ENCODE assay signal across 13 cellular contexts in genomic region chr4:103092245-103092644, GRCh38. TPM values are rescaled to one million over a fixed set of nuclear protein-coding genes. Genes with fewer than 3 reads are reported as not detected.
DNase-seq lines count a peak whose midpoint lies in the region; ATAC-seq and TF ChIP-seq lines count a peak whose summit lies in the region.
"Had no signal": no experiment of that assay in that cellular context is flagged by ENCODE, and none has a peak within 500 bp of the region (broad histone marks: within the 10 kb centered on the region; RNA-seq: fewer than 3 reads in every experiment).

No MANE protein-coding gene starts in this region.

- POLR2A ChIA-PET in activated CD4-positive, alpha-beta T cell treated with anti-CD3 and anti-CD28 coated beads, Interleukin-2, amount 10 ng/mL, durations not matched to agents 7 days and 5 days (lab: Charles Lee): no interaction called here
- POLR2A ChIA-PET in activated CD8-positive, alpha-beta T cell treated with anti-CD3 and anti-CD28 coated beads, Interleukin-2, amount 10 ng/mL, durations not matched to agents 7 days and 5 days (lab: Charles Lee): interaction anchor here (1.3 kb wide), 1 partner anchor 264 kb away, joined by 4 read pairs; no protein-coding TSS in a partner anchor

- peak overlapping the region; percentile 56 for H3K4me3 Mint-ChIP-seq in activated CD4-positive, alpha-beta T cell treated with anti-CD3 and anti-CD28 coated beads, Interleukin-2, amount 10 ng/mL, durations not matched to agents 7 days and 5 days
- H3K4me3 Mint-ChIP-seq in activated CD8-positive, alpha-beta T cell treated with anti-CD3 and anti-CD28 coated beads, Interleukin-2, amount 10 ng/mL, durations not matched to agents 7 days and 5 days: peak overlapping the region; percentile 67
- no peak overlapping the region for H3K4me3 Mint-ChIP-seq in osteocyte (ENCODE audit: unreplicated experiment)

- H3K9ac ChIP-seq in GM23248: peak overlapping the region; percentile 39

- H3K9me2 ChIP-seq in GM23248 (ENCODE audit: insufficient read depth): no peaks in the 10 kb centered on the region

- H3K79me2 ChIP-seq in GM23248 (ENCODE audit: insufficient read depth): peaks cover 20% of the 10 kb centered on the region

- no peak for ATAC-seq in activated CD8-positive, alpha-beta T cell treated with anti-CD3 and anti-CD28 coated beads, Interleukin-2, amount 10 ng/mL, durations not matched to agents 7 days and 5 days
- ATAC-seq in lower lobe of right lung: no peak

- no peaks in the 10 kb centered on the region for H3K27me3 Mint-ChIP-seq in activated CD4-positive, alpha-beta T cell treated with anti-CD3 and anti-CD28 coated beads, Interleukin-2, amount 10 ng/mL, durations not matched to agents 7 days and 5 days
- H3K27me3 Mint-ChIP-seq in activated CD8-positive, alpha-beta T cell treated with anti-CD3 and anti-CD28 coated beads, Interleukin-2, amount 10 ng/mL, durations not matched to agents 7 days and 5 days (ENCODE audit: low read depth): no peaks in the 10 kb centered on the region
- no peaks in the 10 kb centered on the region for H3K27me3 Mint-ChIP-seq in osteocyte (ENCODE audit: unreplicated experiment)
- H3K27me3 Mint-ChIP-seq: stimulated activated naive CD8-positive, alpha-beta T cell treated with anti-CD3 and anti-CD28 coated beads, Interleukin-15, amount 100 ng/mL, for 72 hours had no signal

- peak overlapping the region; percentile 77 for H3K27ac Mint-ChIP-seq in activated CD4-positive, alpha-beta T cell treated with anti-CD3 and anti-CD28 coated beads, Interleukin-2, amount 10 ng/mL, durations not matched to agents 7 days and 5 days
- peak overlapping the region; percentile 73 for H3K27ac Mint-ChIP-seq in activated CD8-positive, alpha-beta T cell treated with anti-CD3 and anti-CD28 coated beads, Interleukin-2, amount 10 ng/mL, durations not matched to agents 7 days and 5 days
- peak overlapping the region; percentile 28 for H3K27ac Mint-ChIP-seq in osteocyte (ENCODE audit: unreplicated experiment)

- in situ Hi-C loops in GM23248 (cut with MboI): no loop called here

- H3F3A ChIP-seq in GM23248 (ENCODE audit: insufficient read depth): peaks cover 7% of the 10 kb centered on the region; the same call in 1 of the 2 replicates

- H3K4me3 ChIP-seq in GM23248 (peak overlapping the region; percentile 51), lower lobe of right lung (no peak overlapping the region)
- H3K4me3 ChIP-seq: coronary artery, pancreas, skin epidermis, vagina had no signal

- no peaks in the 10 kb centered on the region for H3K9me3 Mint-ChIP-seq in activated CD4-positive, alpha-beta T cell treated with anti-CD3 and anti-CD28 coated beads, Interleukin-2, amount 10 ng/mL, durations not matched to agents 7 days and 5 days
- H3K9me3 Mint-ChIP-seq in activated CD8-positive, alpha-beta T cell treated with anti-CD3 and anti-CD28 coated beads, Interleukin-2, amount 10 ng/mL, durations not matched to agents 7 days and 5 days (ENCODE audit: insufficient read depth): no peaks in the 10 kb centered on the region
- no peaks in the 10 kb centered on the region for H3K9me3 Mint-ChIP-seq in osteocyte (ENCODE audit: unreplicated experiment)
- H3K9me3 Mint-ChIP-seq: stimulated activated naive CD8-positive, alpha-beta T cell treated with anti-CD3 and anti-CD28 coated beads, Interleukin-15, amount 100 ng/mL, for 72 hours had no signal

- no peak for TF ChIP-seq CTCF in osteocyte (IDR thresholded peaks at IDR 0.05)
- no peak for TF ChIP-seq CTCF in lower lobe of right lung (IDR thresholded peaks at IDR 0.05)

- H3K4me1 ChIP-seq in GM23248 (ENCODE audit: insufficient read depth) (no peaks in the 10 kb centered on the region), lower lobe of right lung (peaks cover 1% of the 10 kb centered on the region)

- H4K20me1 ChIP-seq in GM23248 (ENCODE audit: insufficient read depth): no peaks in the 10 kb centered on the region

- H3K27ac ChIP-seq in GM23248: peak overlapping the region; percentile 13
- H3K27ac ChIP-seq in lower lobe of right lung: no peak overlapping the region
- H3K27ac ChIP-seq: coronary artery, pancreas, skin epidermis, vagina had no signal

- H3K36me3 ChIP-seq in GM23248 (ENCODE audit: low read depth): peaks cover 17% of the 10 kb centered on the region; the same call in 1 of the 2 replicates
- H3K36me3 ChIP-seq in lower lobe of right lung: peaks cover 62% of the 10 kb centered on the region

- H3K9me3 ChIP-seq in GM23248 (ENCODE audit: low read depth) (no peaks in the 10 kb centered on the region), lower lobe of right lung (no peaks in the 10 kb centered on the region)
- H3K9me3 ChIP-seq: pancreas, vagina had no signal

- H3K4me1 Mint-ChIP-seq in activated CD4-positive, alpha-beta T cell treated with anti-CD3 and anti-CD28 coated beads, Interleukin-2, amount 10 ng/mL, durations not matched to agents 7 days and 5 days: peaks cover 25% of the 10 kb centered on the region
- H3K4me1 Mint-ChIP-seq in activated CD8-positive, alpha-beta T cell treated with anti-CD3 and anti-CD28 coated beads, Interleukin-2, amount 10 ng/mL, durations not matched to agents 7 days and 5 days (ENCODE audit: low read depth): peaks cover 26% of the 10 kb centered on the region
- H3K4me1 Mint-ChIP-seq in osteocyte (ENCODE audit: unreplicated experiment): peaks cover 28% of the 10 kb centered on the region

- peak overlapping the region; percentile 51; the same call in 1 of the 2 replicates for H2AFZ ChIP-seq in GM23248

- intact Hi-C loops in lower lobe of right lung (cut with DNase I): no loop called here

- peak overlapping the region; percentile 73 for H3K4me2 ChIP-seq in GM23248 (ENCODE audit: unreplicated experiment)

- CTCF ChIA-PET in activated CD4-positive, alpha-beta T cell treated with anti-CD3 and anti-CD28 coated beads, Interleukin-2, amount 10 ng/mL, durations not matched to agents 7 days and 5 days (lab: Charles Lee): interaction anchor here (0.7 to 5.6 kb wide), 13 partner anchors 8 to 793 kb away, joined by 3 to 47 read pairs (median 4); partner anchors contain the start of genes BDH2, SLC9B1 and SLC9B2
- CTCF ChIA-PET in activated CD8-positive, alpha-beta T cell treated with anti-CD3 and anti-CD28 coated beads, Interleukin-2, amount 10 ng/mL, durations not matched to agents 7 days and 5 days (lab: Charles Lee): interaction anchor here (0.6 to 6.4 kb wide), 34 partner anchors 8 to 662 kb away, joined by 3 to 115 read pairs (median 4); partner anchors contain the start of genes BDH2, CISD2, MANBA and SLC9B1

- DNase-seq in activated CD4-positive, alpha-beta T cell treated with anti-CD3 and anti-CD28 coated beads, Interleukin-2, amount 10 ng/mL, durations not matched to agents 7 days and 5 days: no peak
- no peak for DNase-seq in activated CD4-positive, alpha-beta T cell treated with anti-CD3 and anti-CD28 coated beads for 1 hour
- DNase-seq in GM23248: peak; percentile 35
- no peak for DNase-seq in activated CD8-positive, alpha-beta T cell treated with anti-CD3 and anti-CD28 coated beads, Interleukin-2, amount 10 ng/mL, durations not matched to agents 7 days and 5 days
- DNase-seq in osteocyte (ENCODE audit: extremely low spot score, unreplicated experiment): no peak
- no peak for DNase-seq in NCI-H526 (lab: John Stamatoyannopoulos, UW)
- DNase-seq in lower lobe of right lung: no peak
- DNase-seq in LoVo (ENCODE audit: low spot score): no peak

- H3K27me3 ChIP-seq in GM23248 (replicated peaks; ENCODE audit: insufficient read depth): no peaks in the 10 kb centered on the region
- H3K27me3 ChIP-seq in lower lobe of right lung (ENCODE audit: low read depth): no peaks in the 10 kb centered on the region
- H3K27me3 ChIP-seq: pancreas, vagina had no signal

- peaks cover 18% of the 10 kb centered on the region for H3K36me3 Mint-ChIP-seq in activated CD4-positive, alpha-beta T cell treated with anti-CD3 and anti-CD28 coated beads, Interleukin-2, amount 10 ng/mL, durations not matched to agents 7 days and 5 days (ENCODE audit: low read depth)
- H3K36me3 Mint-ChIP-seq in activated CD8-positive, alpha-beta T cell treated with anti-CD3 and anti-CD28 coated beads, Interleukin-2, amount 10 ng/mL, durations not matched to agents 7 days and 5 days (ENCODE audit: low read depth): peaks cover 17% of the 10 kb centered on the region
- peaks cover 44% of the 10 kb centered on the region for H3K36me3 Mint-ChIP-seq in osteocyte (ENCODE audit: unreplicated experiment)

RNA-seq across cellular contexts. Expression of gene BDH2, which starts 7.4 kb away (rescaled TPM):
- total RNA-seq in activated CD4-positive, alpha-beta T cell treated with anti-CD3 and anti-CD28 coated beads, Interleukin-2, amount 10 ng/mL, durations not matched to agents 7 days and 5 days: 10 to 100 TPM; 15.5 to 17.2 TPM
- total RNA-seq in GM23248 (2014; rRNA removed; shearing (Covaris generic)): 57.9 and 63.0 TPM in 2 replicates
- polyA plus RNA-seq in GM23248 (2016; fragmentation: Nextera tagmentation; extraction: Ambion mirVana): 64.9 and 71.1 TPM in 2 replicates
- total RNA-seq in activated CD8-positive, alpha-beta T cell treated with anti-CD3 and anti-CD28 coated beads, Interleukin-2, amount 10 ng/mL, durations not matched to agents 7 days and 5 days: 10 to 100 TPM; 19.5 to 22.7 TPM
- 55.9 and 60.0 TPM in 2 replicates for total RNA-seq in osteocyte
- 46.2 TPM for total RNA-seq in lower lobe of right lung

RNA-seq across cellular contexts. Expression of gene SLC9B2, which starts 15.7 kb away (rescaled TPM):
- 10 to 100 TPM; 17.9 to 19.9 TPM for total RNA-seq in activated CD4-positive, alpha-beta T cell treated with anti-CD3 and anti-CD28 coated beads, Interleukin-2, amount 10 ng/mL, durations not matched to agents 7 days and 5 days
- 17.5 and 30.9 TPM in 2 replicates for total RNA-seq in GM23248 (2014; rRNA removed; shearing (Covaris generic))
- 23.6 and 23.7 TPM in 2 replicates for polyA plus RNA-seq in GM23248 (2016; fragmentation: Nextera tagmentation; extraction: Ambion mirVana)
- 10 to 100 TPM; 19.1 to 21.9 TPM for total RNA-seq in activated CD8-positive, alpha-beta T cell treated with anti-CD3 and anti-CD28 coated beads, Interleukin-2, amount 10 ng/mL, durations not matched to agents 7 days and 5 days
- total RNA-seq in osteocyte: 19.9 and 21.6 TPM in 2 replicates
- 5.5 TPM for total RNA-seq in lower lobe of right lung
